Comparison of ENCODE assay signal across 17 cellular contexts in genomic region chr5:160747559-160747958, GRCh38.
DNase-seq lines count a peak whose midpoint lies in the region; ATAC-seq and TF ChIP-seq lines count a peak whose summit lies in the region.
"Had no signal": no experiment of that assay in that cellular context is flagged by ENCODE, and none has a peak within 500 bp of the region (broad histone marks: within the 10 kb centered on the region; RNA-seq: fewer than 3 reads in every experiment).

No MANE protein-coding gene starts in this region.

- H3K9me2 ChIP-seq in MM.1S (replicated peaks; ENCODE audit: insufficient read depth, low read length) = no peaks in the 10 kb centered on the region

- H3K4me3 Mint-ChIP-seq in activated CD8-positive, alpha-beta T cell treated with anti-CD3 and anti-CD28 coated beads, Interleukin-2, amount 10 ng/mL, durations not matched to agents 7 days and 5 days = peak overlapping the region; percentile 12
- no peak overlapping the region for H3K4me3 Mint-ChIP-seq in activated CD8-positive, alpha-beta T cell treated with anti-CD3 and anti-CD28 coated beads for 36 hours
- no peak overlapping the region for H3K4me3 Mint-ChIP-seq in endodermal cell
- H3K4me3 Mint-ChIP-seq: CD14-positive monocyte had no signal

- H2AFZ ChIP-seq in MM.1S (ENCODE audit: low read length) = no peak overlapping the region

- CTCF ChIA-PET in activated CD8-positive, alpha-beta T cell treated with anti-CD3 and anti-CD28 coated beads, Interleukin-2, amount 10 ng/mL, durations not matched to agents 7 days and 5 days (lab: Charles Lee) = interaction anchor here (2.0 kb wide), 1 partner anchor 309 kb away, joined by 4 read pairs; no protein-coding TSS in a partner anchor
- CTCF ChIA-PET in activated CD8-positive, alpha-beta T cell treated with anti-CD3 and anti-CD28 coated beads for 36 hours (lab: Charles Lee) = interaction anchor here (1.0 to 1.5 kb wide), 2 partner anchors 20 to 309 kb away, joined by 3 to 4 read pairs; no protein-coding TSS in a partner anchor

- H3K36me3 ChIP-seq in MM.1S (replicated peaks; ENCODE audit: insufficient read depth, low read length) (no peaks in the 10 kb centered on the region), endodermal cell (ENCODE audit: control insufficient read depth, insufficient read depth, low read length) (no peaks in the 10 kb centered on the region), lower lobe of right lung (no peaks in the 10 kb centered on the region), psoas muscle (ENCODE audit: insufficient read depth in 1 of 2, low read depth in 1 of 2) (no peaks in the 10 kb centered on the region)
- H3K36me3 ChIP-seq: SJSA1 had no signal

- H3K4me3 ChIP-seq in MM.1S (ENCODE audit: low read length) (no peak overlapping the region), endodermal cell (ENCODE audit: low read length) (no peak overlapping the region), lower lobe of right lung (no peak overlapping the region), psoas muscle (no peak overlapping the region)
- H3K4me3 ChIP-seq: SJSA1 had no signal

- ATAC-seq in activated CD8-positive, alpha-beta T cell treated with anti-CD3 and anti-CD28 coated beads, Interleukin-2, amount 10 ng/mL, durations not matched to agents 7 days and 5 days = no peak
- no peak for ATAC-seq in activated CD8-positive, alpha-beta T cell treated with anti-CD3 and anti-CD28 coated beads for 36 hours
- ATAC-seq in lower lobe of right lung = no peak
- no peak for ATAC-seq in GM21447 (IDR thresholded peaks at IDR 0.05; ENCODE audit: unreplicated experiment)
- no peak for ATAC-seq in psoas muscle

- POLR2A ChIA-PET in activated CD8-positive, alpha-beta T cell treated with anti-CD3 and anti-CD28 coated beads, Interleukin-2, amount 10 ng/mL, durations not matched to agents 7 days and 5 days (lab: Charles Lee) = no interaction called here
- POLR2A ChIA-PET in activated CD8-positive, alpha-beta T cell treated with anti-CD3 and anti-CD28 coated beads for 36 hours (lab: Charles Lee) = no interaction called here

- H3K27ac Mint-ChIP-seq in activated CD8-positive, alpha-beta T cell treated with anti-CD3 and anti-CD28 coated beads, Interleukin-2, amount 10 ng/mL, durations not matched to agents 7 days and 5 days = no peak overlapping the region
- no peak overlapping the region for H3K27ac Mint-ChIP-seq in activated CD8-positive, alpha-beta T cell treated with anti-CD3 and anti-CD28 coated beads for 36 hours
- H3K27ac Mint-ChIP-seq in endodermal cell = no peak overlapping the region
- H3K27ac Mint-ChIP-seq: CD14-positive monocyte had no signal

- H3K27me3 ChIP-seq in MM.1S (replicated peaks; ENCODE audit: insufficient read depth, low read length) (no peaks in the 10 kb centered on the region), endodermal cell (ENCODE audit: control insufficient read depth, insufficient read depth, low read length, poor library complexity, severe bottlenecking) (no peaks in the 10 kb centered on the region), lower lobe of right lung (ENCODE audit: low read depth) (no peaks in the 10 kb centered on the region), psoas muscle (ENCODE audit: insufficient read depth in 3 of 3, low read length in 2 of 3) (no peaks in the 10 kb centered on the region)

- H3K9ac ChIP-seq in MM.1S (ENCODE audit: low read length) (peak overlapping the region; percentile 33; the same call in 1 of the 2 replicates), endodermal cell (ENCODE audit: extremely low read depth, low read length, poor library complexity, severe bottlenecking) (no peak overlapping the region)

- H4K20me1 ChIP-seq in MM.1S (ENCODE audit: insufficient read depth, low read length) = no peaks in the 10 kb centered on the region

- H3K9me3 ChIP-seq in MM.1S (replicated peaks; ENCODE audit: insufficient read depth, low read length) (no peaks in the 10 kb centered on the region), endodermal cell (ENCODE audit: control insufficient read depth, low read length) (no peaks in the 10 kb centered on the region), lower lobe of right lung (no peaks in the 10 kb centered on the region), psoas muscle (no peaks in the 10 kb centered on the region)
- H3K9me3 ChIP-seq: SJSA1 had no signal

- intact Hi-C loops in activated CD8-positive, alpha-beta T cell treated with anti-CD3 and anti-CD28 coated beads for 36 hours (cut with micrococcal nuclease) = no loop called here
- intact Hi-C loops in lower lobe of right lung (cut with DNase I) (no loop called here), psoas muscle (cut with DNase I) (no loop called here)

- H3K4me1 Mint-ChIP-seq in activated CD8-positive, alpha-beta T cell treated with anti-CD3 and anti-CD28 coated beads, Interleukin-2, amount 10 ng/mL, durations not matched to agents 7 days and 5 days (ENCODE audit: low read depth) = peaks cover 3% of the 10 kb centered on the region
- H3K4me1 Mint-ChIP-seq in activated CD8-positive, alpha-beta T cell treated with anti-CD3 and anti-CD28 coated beads for 36 hours (ENCODE audit: low read depth) = no peaks in the 10 kb centered on the region
- peaks cover 11% of the 10 kb centered on the region for H3K4me1 Mint-ChIP-seq in endodermal cell

- H3K27me3 Mint-ChIP-seq in activated CD8-positive, alpha-beta T cell treated with anti-CD3 and anti-CD28 coated beads, Interleukin-2, amount 10 ng/mL, durations not matched to agents 7 days and 5 days (ENCODE audit: low read depth) = peaks cover 3% of the 10 kb centered on the region
- peaks cover 7% of the 10 kb centered on the region for H3K27me3 Mint-ChIP-seq in activated CD8-positive, alpha-beta T cell treated with anti-CD3 and anti-CD28 coated beads for 36 hours
- no peaks in the 10 kb centered on the region for H3K27me3 Mint-ChIP-seq in endodermal cell (ENCODE audit: insufficient read depth)

- H3K4me1 ChIP-seq in MM.1S (ENCODE audit: low read length) = peaks cover 77% of the 10 kb centered on the region
- no peaks in the 10 kb centered on the region for H3K4me1 ChIP-seq in endodermal cell (ENCODE audit: control insufficient read depth, insufficient read depth, low read length)
- no peaks in the 10 kb centered on the region for H3K4me1 ChIP-seq in lower lobe of right lung
- no peaks in the 10 kb centered on the region for H3K4me1 ChIP-seq in psoas muscle
- H3K4me1 ChIP-seq: SJSA1 had no signal

- H3F3A ChIP-seq in MM.1S (ENCODE audit: insufficient read depth, low read length) = peaks cover 36% of the 10 kb centered on the region

- no peaks in the 10 kb centered on the region for H3K9me3 Mint-ChIP-seq in activated CD8-positive, alpha-beta T cell treated with anti-CD3 and anti-CD28 coated beads, Interleukin-2, amount 10 ng/mL, durations not matched to agents 7 days and 5 days (ENCODE audit: insufficient read depth)
- H3K9me3 Mint-ChIP-seq in activated CD8-positive, alpha-beta T cell treated with anti-CD3 and anti-CD28 coated beads for 36 hours = no peaks in the 10 kb centered on the region
- H3K9me3 Mint-ChIP-seq in endodermal cell = no peaks in the 10 kb centered on the region

- H3K4me2 ChIP-seq in MM.1S (ENCODE audit: low read depth, low read length) = peak overlapping the region; percentile 22; the same call in 1 of the 2 replicates

- peak overlapping the region; percentile 96 for H3K27ac ChIP-seq in MM.1S (ENCODE audit: low read length)
- H3K27ac ChIP-seq in endodermal cell (ENCODE audit: low read depth, low read length) = peak overlapping the region; percentile 4
- no peak overlapping the region for H3K27ac ChIP-seq in lower lobe of right lung
- no peak overlapping the region for H3K27ac ChIP-seq in psoas muscle
- H3K27ac ChIP-seq: SJSA1 had no signal

- no peak for TF ChIP-seq CTCF in activated CD8-positive, alpha-beta T cell treated with anti-CD3 and anti-CD28 coated beads for 36 hours (IDR thresholded peaks at IDR 0.05)
- TF ChIP-seq CTCF in MM.1S (IDR thresholded peaks at IDR 0.05; ENCODE audit: low read length) (no peak), endodermal cell (conservative IDR thresholded peaks at IDR 0.05) (no peak), lower lobe of right lung (IDR thresholded peaks at IDR 0.05) (no peak), psoas muscle (IDR thresholded peaks at IDR 0.05) (no peak)

- H3K79me2 ChIP-seq in MM.1S (ENCODE audit: low read length) = no peaks in the 10 kb centered on the region

- DNase-seq in activated CD8-positive, alpha-beta T cell treated with anti-CD3 and anti-CD28 coated beads, Interleukin-2, amount 10 ng/mL, durations not matched to agents 7 days and 5 days = no peak
- DNase-seq in activated CD8-positive, alpha-beta T cell treated with anti-CD3 and anti-CD28 coated beads for 36 hours = no peak
- peak; percentile 30 for DNase-seq in MM.1S
- DNase-seq in endodermal cell = no peak
- DNase-seq in lower lobe of right lung = no peak
- no peak for DNase-seq in psoas muscle
- DNase-seq in activated effector memory CD4-positive, alpha-beta T cell treated with anti-CD3 and anti-CD28 coated beads, Interleukin-2, amount 50 U/mL, for 16 hours = no peak
- DNase-seq: 8988T, GDM1, Karpas-422, NCI-H1694 treated with DMSO at 0.1 percent for 48 hours, NCI-H446, NCI-H526, OCI-M1 had no signal

- WGBS in endodermal cell (ENCODE audit: insufficient coverage in 1 of 2, insufficient read length in 1 of 2), 2 experiments = 83 to 93% methylated on average over 1 of the region's 1 CpG
- WGBS in psoas muscle, 3 donors = 76 to 90% (median 82%) methylated on average over 1 of the region's 1 CpG

- no peaks in the 10 kb centered on the region for H3K36me3 Mint-ChIP-seq in activated CD8-positive, alpha-beta T cell treated with anti-CD3 and anti-CD28 coated beads, Interleukin-2, amount 10 ng/mL, durations not matched to agents 7 days and 5 days (ENCODE audit: low read depth)
- no peaks in the 10 kb centered on the region for H3K36me3 Mint-ChIP-seq in activated CD8-positive, alpha-beta T cell treated with anti-CD3 and anti-CD28 coated beads for 36 hours (ENCODE audit: low read depth)
- H3K36me3 Mint-ChIP-seq in endodermal cell (ENCODE audit: low read depth) = no peaks in the 10 kb centered on the region
- H3K36me3 Mint-ChIP-seq: CD14-positive monocyte had no signal

Comparison
In these comparisons a context has a peak if more than half of its experiments do, and no peak if none do; other contexts are left out.
1. H3K27ac ChIP-seq: peak in MM.1S (single experiment) and endodermal cell (single experiment); none in lower lobe of right lung (single experiment) and psoas muscle (single experiment).